Comparison of ENCODE assay signal across 10 cellular contexts in genomic region chr15:64690578-64691296, GRCh38.
DNase-seq lines count a peak whose midpoint lies in the region; ATAC-seq and TF ChIP-seq lines count a peak whose summit lies in the region.
"Had no signal": no experiment of that assay in that cellular context is flagged by ENCODE, and none has a peak within 500 bp of the region (broad histone marks: within the 10 kb centered on the region; RNA-seq: fewer than 3 reads in every experiment).

No MANE protein-coding gene starts in this region.

- peak overlapping the region; percentile 14 for H3K9ac ChIP-seq in endocrine pancreas (ENCODE audit: control insufficient read depth, insufficient read depth, low read length)

- no peak for ATAC-seq in CD4-positive, alpha-beta T cell (ENCODE audit: poor library complexity)
- no peak for ATAC-seq in HG03520 (IDR thresholded peaks at IDR 0.05; ENCODE audit: unreplicated experiment)
- no peak for ATAC-seq in GM21515 (IDR thresholded peaks at IDR 0.05; ENCODE audit: unreplicated experiment)
- ATAC-seq in HG03139 (IDR thresholded peaks at IDR 0.05; ENCODE audit: unreplicated experiment) = no peak

- CTCF ChIA-PET in CD4-positive, alpha-beta T cell (lab: Charles Lee) = interaction anchor here (3.1 kb wide), 1 partner anchor 37 kb away, joined by 17 read pairs; no protein-coding TSS in a partner anchor

- peaks cover 17% of the 10 kb centered on the region for H3K36me3 ChIP-seq in endocrine pancreas (ENCODE audit: control insufficient read depth, insufficient read depth, low read length)
- H3K36me3 ChIP-seq in neutrophil = peaks cover 65% of the 10 kb centered on the region

- H3K36me3 Mint-ChIP-seq in CD4-positive, alpha-beta T cell (ENCODE audit: low read depth) = peaks cover 81% of the 10 kb centered on the region

- H3K4me1 ChIP-seq in endocrine pancreas (ENCODE audit: control insufficient read depth, insufficient read depth, low read length) = peaks cover 7% of the 10 kb centered on the region
- peaks cover 52 to 53% of the 10 kb centered on the region in 2 experiments for H3K4me1 ChIP-seq in neutrophil (ENCODE audit: control insufficient read depth in 1 of 2, insufficient read depth in 1 of 2, low read depth in 1 of 2, low read length in 1 of 2)

- H3K27ac ChIP-seq in CD4-positive, alpha-beta T cell (ENCODE audit: low read depth, low read length) = no peak overlapping the region
- H3K27ac ChIP-seq in neutrophil = peak overlapping the region; percentile 99

- TF ChIP-seq CTCF in CD4-positive, alpha-beta T cell (IDR thresholded peaks at IDR 0.05) = no peak
- TF ChIP-seq CTCF in neutrophil (IDR thresholded peaks at IDR 0.05) = peak; percentile 23

- peak overlapping the region; percentile 25 for H3K27ac Mint-ChIP-seq in CD4-positive, alpha-beta T cell

- H3K9me3 Mint-ChIP-seq in CD4-positive, alpha-beta T cell = no peaks in the 10 kb centered on the region

- H3K9me3 ChIP-seq in CD4-positive, alpha-beta T cell (ENCODE audit: control insufficient read depth, low read length) = no peaks in the 10 kb centered on the region
- H3K9me3 ChIP-seq in endocrine pancreas (ENCODE audit: control insufficient read depth, low read length) (no peaks in the 10 kb centered on the region), neutrophil (no peaks in the 10 kb centered on the region)

- no peak for DNase-seq in CD4-positive, alpha-beta T cell
- DNase-seq in Kasumi-1 (lab: John Stamatoyannopoulos, UW) = peak; percentile 2 to 39
- no peak for DNase-seq in MV-4-11 (lab: John Stamatoyannopoulos, UW)
- DNase-seq: activated naive CD4-positive, alpha-beta T cell treated with Interleukin-2 at 50 U/mL for 16 hours; NCI-H1930 had no signal

- H3K4me3 ChIP-seq in endocrine pancreas (ENCODE audit: control insufficient read depth, insufficient read depth, low read length) = no peak overlapping the region
- peak overlapping the region; percentile 61 to 62 for H3K4me3 ChIP-seq in neutrophil (ENCODE audit: low read depth in 1 of 2, low read length in 1 of 2)

- H3K27me3 Mint-ChIP-seq in CD4-positive, alpha-beta T cell = no peaks in the 10 kb centered on the region

- peaks cover 23% of the 10 kb centered on the region for H3K4me1 Mint-ChIP-seq in CD4-positive, alpha-beta T cell (ENCODE audit: low read depth)

- intact Hi-C loops in CD4-positive, alpha-beta T cell (cut with DNase I, micrococcal nuclease) = no loop called here

- H3K27me3 ChIP-seq in CD4-positive, alpha-beta T cell (ENCODE audit: control insufficient read depth, insufficient read depth, low read length) = no peaks in the 10 kb centered on the region
- H3K27me3 ChIP-seq in endocrine pancreas (ENCODE audit: control insufficient read depth, insufficient read depth, low read length) (no peaks in the 10 kb centered on the region), neutrophil (no peaks in the 10 kb centered on the region)

- no peak overlapping the region for H3K4me3 Mint-ChIP-seq in CD4-positive, alpha-beta T cell

- POLR2A ChIA-PET in CD4-positive, alpha-beta T cell (lab: Charles Lee) = no interaction called here

Comparison
In these comparisons a context has a peak if more than half of its experiments do, and no peak if none do; other contexts are left out.
1. DNase-seq: peak in Kasumi-1 (2 of 2); none in CD4-positive, alpha-beta T cell (0 of 10) and MV-4-11 (single experiment).